24 cellular contexts compared by ENCODE assay signal in the genomic region with DNA sequence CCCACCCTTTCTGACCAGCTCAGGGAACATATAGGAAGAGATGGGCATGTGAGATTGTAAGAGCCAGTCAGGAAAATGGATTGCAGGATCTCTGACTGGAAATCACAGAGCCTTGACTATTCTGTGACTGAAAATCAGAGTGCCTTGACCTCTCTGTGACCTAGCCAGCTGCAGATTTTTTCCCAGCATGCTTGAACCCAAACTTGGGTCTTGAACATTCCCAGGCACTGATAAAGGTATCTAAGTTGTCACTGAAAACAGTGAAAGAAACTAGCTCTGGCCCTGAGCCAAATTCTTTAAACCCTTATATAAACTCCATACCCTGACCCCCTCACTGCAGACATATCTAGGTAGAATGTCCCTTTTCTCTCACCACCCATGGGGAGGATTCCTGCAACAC.
"Had no signal": no experiment of that assay in that cellular context is flagged by ENCODE, and none has a peak within 500 bp of the region (broad histone marks: within the 10 kb centered on the region; RNA-seq: fewer than 3 reads in every experiment).

No MANE protein-coding gene starts in this region.

- H3K27me3 Mint-ChIP-seq: activated naive CD8-positive, alpha-beta T cell treated with anti-CD3 and anti-CD28 coated beads, Interleukin-2, amount 50 U/mL, for 24 hours had no signal

- H3K4me2 ChIP-seq: smooth muscle cell had no signal

- H3K27ac Mint-ChIP-seq: activated naive CD4-positive, alpha-beta T cell treated with anti-CD3 and anti-CD28 coated beads, Interleukin-2, amount 10 ng/mL, durations not matched to agents 7 days and 5 days; WTC11 had no signal

- H3K27me3 ChIP-seq: body of pancreas, esophagus squamous epithelium, gastrocnemius medialis, sigmoid colon had no signal

- H3K27ac ChIP-seq: body of pancreas, esophagus squamous epithelium, gastrocnemius medialis, sigmoid colon, thoracic aorta had no signal

- ATAC-seq: activated naive CD8-positive, alpha-beta T cell treated with anti-CD3 and anti-CD28 coated beads, Interleukin-2, amount 50 U/mL, for 24 hours; body of pancreas; gastrocnemius medialis; left ventricle myocardium superior; mucosa of descending colon; WTC11 had no signal

- H3K9me3 Mint-ChIP-seq: activated naive CD4-positive, alpha-beta T cell treated with anti-CD3 and anti-CD28 coated beads, Interleukin-2, amount 10 ng/mL, durations not matched to agents 7 days and 5 days had no signal

- H3K36me3 ChIP-seq: esophagus squamous epithelium, gastrocnemius medialis, sigmoid colon, thoracic aorta had no signal

- H3K9me3 ChIP-seq: body of pancreas, esophagus squamous epithelium, gastrocnemius medialis, mucosa of descending colon, sigmoid colon, thoracic aorta had no signal

- H3K4me3 Mint-ChIP-seq: activated naive CD4-positive, alpha-beta T cell treated with anti-CD3 and anti-CD28 coated beads, Interleukin-2, amount 10 ng/mL, durations not matched to agents 7 days and 5 days; activated naive CD8-positive, alpha-beta T cell treated with anti-CD3 and anti-CD28 coated beads, Interleukin-2, amount 50 U/mL, for 24 hours; WTC11 had no signal

- DNase-seq: activated CD4-positive, alpha-beta T cell treated with anti-CD3 and anti-CD28 coated beads for 4 hours; activated CD4-positive, alpha-beta T cell treated with anti-CD3 and anti-CD28 coated beads, Interleukin-2, amount 50 U/mL, for 48 hours; activated CD8-positive, alpha-beta memory T cell treated with anti-CD3 and anti-CD28 coated beads, Interleukin-2, amount 50 U/mL, for 48 hours; activated effector memory CD4-positive, alpha-beta T cell treated with anti-CD3 and anti-CD28 coated beads, Interleukin-2, amount 50 U/mL, for 16 hours; activated naive CD4-positive, alpha-beta T cell treated with anti-CD3 and anti-CD28 coated beads, Interleukin-2, amount 10 ng/mL, durations not matched to agents 7 days and 5 days; activated naive CD8-positive, alpha-beta T cell treated with anti-CD3 and anti-CD28 coated beads, Interleukin-2, amount 50 U/mL, for 24 hours; activated T-cell treated with anti-CD3 and anti-CD28 coated beads, Interleukin-2, amount 50 U/mL, for 48 hours; body of pancreas; central memory CD4-positive, alpha-beta T cell; effector memory CD4-positive, alpha-beta T cell; esophagus squamous epithelium; gastrocnemius medialis; left ventricle myocardium superior; mesenchymal stem cell; mucosa of descending colon; retina; sigmoid colon; stimulated activated CD4-positive, alpha-beta T cell treated with anti-CD3 and anti-CD28 coated beads, Interleukin-15, amount 100 ng/mL, for 24 hours; stimulated activated naive CD4-positive, alpha-beta T cell; T-helper 1 cell; T-helper 9 cell had no signal

- H3K4me3 ChIP-seq: body of pancreas, esophagus squamous epithelium, gastrocnemius medialis, mucosa of descending colon, sigmoid colon, smooth muscle cell, thoracic aorta had no signal
